In genomic region chr3:72587282-72587681, GRCh38 we compare ENCODE assay signal across 13 cellular contexts.
"Had no signal": no experiment of that assay in that cellular context is flagged by ENCODE, and none has a peak within 500 bp of the region (broad histone marks: within the 10 kb centered on the region; RNA-seq: fewer than 3 reads in every experiment).

No MANE protein-coding gene starts in this region.

- H3K27me3 ChIP-seq: esophagus muscularis mucosa, upper lobe of right lung had no signal

- DNase-seq: activated CD4-positive, alpha-beta T cell treated with anti-CD3 and anti-CD28 coated beads for 36 hours; activated CD8-positive, alpha-beta memory T cell treated with anti-CD3 and anti-CD28 coated beads, Interleukin-2, amount 50 U/mL, for 48 hours; activated CD8-positive, alpha-beta T cell treated with anti-CD3 and anti-CD28 coated beads, Interleukin-2, amount 10 ng/mL, durations not matched to agents 7 days and 5 days; activated naive CD8-positive, alpha-beta T cell treated with anti-CD3 and anti-CD28 coated beads, Interleukin-2, amount 10 ng/mL, durations not matched to agents 7 days and 5 days; aorta; foreskin fibroblast; naive thymus-derived CD4-positive, alpha-beta T cell; psoas muscle; stimulated activated CD4-positive, alpha-beta T cell treated with anti-CD3 and anti-CD28 coated beads, Interleukin-2, amount 100 ng/mL, for 48 hours; stimulated activated naive CD4-positive, alpha-beta T cell treated with Interleukin-2 at 50 U/mL for 16 hours; T-helper 9 cell; upper lobe of right lung had no signal

- H3K27ac Mint-ChIP-seq: activated CD4-positive, alpha-beta T cell treated with anti-CD3 and anti-CD28 coated beads for 36 hours; activated CD8-positive, alpha-beta T cell treated with anti-CD3 and anti-CD28 coated beads, Interleukin-2, amount 10 ng/mL, durations not matched to agents 7 days and 5 days; activated naive CD8-positive, alpha-beta T cell treated with anti-CD3 and anti-CD28 coated beads, Interleukin-2, amount 10 ng/mL, durations not matched to agents 7 days and 5 days had no signal

- H3K9me3 Mint-ChIP-seq: activated naive CD8-positive, alpha-beta T cell treated with anti-CD3 and anti-CD28 coated beads, Interleukin-2, amount 10 ng/mL, durations not matched to agents 7 days and 5 days; naive thymus-derived CD4-positive, alpha-beta T cell had no signal

- H3K27me3 Mint-ChIP-seq: activated CD4-positive, alpha-beta T cell treated with anti-CD3 and anti-CD28 coated beads for 36 hours; activated naive CD8-positive, alpha-beta T cell treated with anti-CD3 and anti-CD28 coated beads, Interleukin-2, amount 10 ng/mL, durations not matched to agents 7 days and 5 days; naive thymus-derived CD4-positive, alpha-beta T cell had no signal

- H3K4me3 Mint-ChIP-seq: activated CD4-positive, alpha-beta T cell treated with anti-CD3 and anti-CD28 coated beads for 36 hours; activated CD8-positive, alpha-beta T cell treated with anti-CD3 and anti-CD28 coated beads, Interleukin-2, amount 10 ng/mL, durations not matched to agents 7 days and 5 days; activated naive CD8-positive, alpha-beta T cell treated with anti-CD3 and anti-CD28 coated beads, Interleukin-2, amount 10 ng/mL, durations not matched to agents 7 days and 5 days; naive thymus-derived CD4-positive, alpha-beta T cell had no signal

- H3K27ac ChIP-seq: esophagus muscularis mucosa, psoas muscle, upper lobe of right lung had no signal

- H3K4me1 Mint-ChIP-seq: activated naive CD8-positive, alpha-beta T cell treated with anti-CD3 and anti-CD28 coated beads, Interleukin-2, amount 10 ng/mL, durations not matched to agents 7 days and 5 days; naive thymus-derived CD4-positive, alpha-beta T cell had no signal

- H3K4me3 ChIP-seq: esophagus muscularis mucosa, psoas muscle, upper lobe of right lung had no signal

- H3K36me3 Mint-ChIP-seq: activated naive CD8-positive, alpha-beta T cell treated with anti-CD3 and anti-CD28 coated beads, Interleukin-2, amount 10 ng/mL, durations not matched to agents 7 days and 5 days; naive thymus-derived CD4-positive, alpha-beta T cell had no signal

- H3K36me3 ChIP-seq: esophagus muscularis mucosa, upper lobe of right lung had no signal

- H3K4me1 ChIP-seq: psoas muscle, upper lobe of right lung had no signal

- H3K9me3 ChIP-seq: esophagus muscularis mucosa, psoas muscle, upper lobe of right lung had no signal
